In genomic region chr15:90512281-90512680, GRCh38 we compare ENCODE assay signal across 29 cellular contexts.
"Had no signal": no experiment of that assay in that cellular context is flagged by ENCODE, and none has a peak within 500 bp of the region (broad histone marks: within the 10 kb centered on the region; RNA-seq: fewer than 3 reads in every experiment).

No MANE protein-coding gene starts in this region.

- H3K4me3 ChIP-seq: breast epithelium, Peyer's patch, SJSA1 had no signal

- H3K36me3 ChIP-seq: breast epithelium, Peyer's patch, SJSA1 had no signal

- DNase-seq: activated CD4-positive, alpha-beta memory T cell treated with anti-CD3 and anti-CD28 coated beads for 36 hours; activated CD4-positive, alpha-beta T cell treated with anti-CD3 and anti-CD28 coated beads, Interleukin-2, amount 10 ng/mL, durations not matched to agents 7 days and 5 days; activated CD4-positive, CD25-positive, alpha-beta regulatory T cell; activated CD8-positive, alpha-beta memory T cell treated with anti-CD3 and anti-CD28 coated beads for 24 hours; activated gamma-delta T cell; activated naive CD4-positive, alpha-beta T cell treated with anti-CD3 and anti-CD28 coated beads for 36 hours; activated naive CD8-positive, alpha-beta T cell treated with anti-CD3 and anti-CD28 coated beads, Interleukin-2, amount 10 ng/mL, durations not matched to agents 7 days and 5 days; activated T-cell treated with anti-CD3 and anti-CD28 coated beads, Interleukin-2, amount 50 U/mL, for 4 hours; aorta; caudate nucleus; IMR-90; KG1; NCI-H1048; NCI-H146; NCI-H1930; NCI-H2171; NCI-H2227 treated with DMSO at 0.1 percent for 48 hours; NCI-H446 treated with DMSO at 0.1 percent for 48 hours; NCI-H526; NK-92 treated with Interleukin-12 subunit alpha and Interleukin-12 subunit beta, amount 100 ng/mL, for 24 hours; Peyer's patch; Right ventricle myocardium superior; T-cell; T-helper 2 cell; T1000 had no signal

- H3K4me1 ChIP-seq: breast epithelium, Peyer's patch, SJSA1 had no signal

- H3K9me3 ChIP-seq: breast epithelium, Peyer's patch, SJSA1 had no signal

- H3K27me3 ChIP-seq: breast epithelium, Peyer's patch, SJSA1 had no signal

- H3K27ac ChIP-seq: breast epithelium, Peyer's patch, RWPE1, SJSA1, VCaP had no signal
